Comparison of ENCODE assay signal across 23 cellular contexts in the genomic region with DNA sequence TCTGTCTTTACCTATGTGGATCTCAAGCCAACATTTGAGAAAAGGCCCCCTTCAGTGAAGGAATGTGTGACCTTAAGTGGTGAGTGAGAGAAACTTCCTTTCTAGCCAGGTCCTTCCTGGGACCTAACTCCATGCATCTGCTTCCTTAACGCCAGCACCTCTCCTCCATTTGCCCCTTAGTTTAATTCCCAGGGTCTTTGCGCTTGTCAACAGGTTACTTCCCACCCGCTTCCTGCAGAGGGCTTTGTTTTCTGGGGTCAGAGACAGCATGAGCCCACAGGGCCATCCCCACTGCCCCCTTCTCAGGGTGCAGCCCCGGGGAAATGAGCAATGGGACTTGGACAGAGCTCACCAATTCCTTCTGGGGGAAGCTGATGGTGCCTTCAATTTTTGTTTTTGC.
"Had no signal": no experiment of that assay in that cellular context is flagged by ENCODE, and none has a peak within 500 bp of the region (broad histone marks: within the 10 kb centered on the region; RNA-seq: fewer than 3 reads in every experiment).

No MANE protein-coding gene starts in this region.

- H3K9ac ChIP-seq: neural progenitor cell had no signal

- H3K4me3 ChIP-seq: colonic mucosa, heart left ventricle, neural progenitor cell, ovary, right atrium auricular region, suprapubic skin, tibial artery, upper lobe of left lung, vagina had no signal

- ATAC-seq: heart left ventricle; left lobe of liver; natural killer cell treated with Interleukin-12 subunit alpha and Interleukin-12 subunit beta and Interleukin-15 and Interleukin-18, amount 100 ng/mL, for 72 hours; stimulated activated naive CD8-positive, alpha-beta T cell treated with anti-CD3 and anti-CD28 coated beads, Interleukin-15, Interleukin-2, amounts not matched to agents 100 U/mL and 50 U/mL, for 24 hours had no signal

- H3K4me1 ChIP-seq: colonic mucosa, neural progenitor cell, suprapubic skin had no signal

- H2AFZ ChIP-seq: neural progenitor cell had no signal

- H3K9me3 ChIP-seq: colonic mucosa, heart left ventricle, ovary, right atrium auricular region, suprapubic skin, tibial artery, upper lobe of left lung, vagina had no signal

- H3K4me2 ChIP-seq: neural progenitor cell had no signal

- H3K36me3 ChIP-seq: colonic mucosa, neural progenitor cell, ovary had no signal

- FAIRE-seq: endothelial cell of umbilical vein, small intestine had no signal

- H3K27me3 ChIP-seq: colonic mucosa, heart left ventricle, neural progenitor cell, ovary, right atrium auricular region, suprapubic skin, tibial artery, upper lobe of left lung, vagina had no signal

- DNase-seq: colonic mucosa; dermis blood vessel endothelial cell; erythroblast; foreskin melanocyte; heart left ventricle; hippocampal formation; islet precursor cell; mammary epithelial cell; midbrain; nucleus accumbens; ovary; small intestine; stimulated activated CD4-positive, alpha-beta T cell treated with anti-CD3 and anti-CD28 coated beads, Interleukin-2, amount 100 ng/mL, for 48 hours; stimulated activated naive CD8-positive, alpha-beta T cell treated with anti-CD3 and anti-CD28 coated beads, Interleukin-15, Interleukin-2, amounts not matched to agents 100 U/mL and 50 U/mL, for 24 hours; upper lobe of left lung had no signal

- H3K27ac ChIP-seq: colonic mucosa, heart left ventricle, neural progenitor cell, ovary, right atrium auricular region, suprapubic skin, tibial artery, upper lobe of left lung, vagina had no signal
